ENCODE assay signal across 18 cellular contexts in genomic region chr3:115062412-115062956, GRCh38.
A peak's percentile ranks its signal among the peaks of the same experiment; 100 is the strongest.
DNase-seq lines count a peak whose midpoint lies in the region; ATAC-seq and TF ChIP-seq lines count a peak whose summit lies in the region.
"Had no signal": no experiment of that assay in that cellular context is flagged by ENCODE, and none has a peak within 500 bp of the region (broad histone marks: within the 10 kb centered on the region; RNA-seq: fewer than 3 reads in every experiment).

No MANE protein-coding gene starts in this region.

- H3K4me1 ChIP-seq in GM23338 (ENCODE audit: insufficient read depth) (no peaks in the 10 kb centered on the region), skeletal muscle satellite cell (ENCODE audit: control insufficient read depth, insufficient read depth, low read length) (peaks cover 15% of the 10 kb centered on the region), adrenal gland (replicated peaks in 1 of 2) (no peaks in the 10 kb centered on the region)

- H3K27me3 ChIP-seq in GM23338 (ENCODE audit: insufficient read depth) (no peaks in the 10 kb centered on the region), skeletal muscle satellite cell (ENCODE audit: control insufficient read depth, insufficient read depth, low read length) (no peaks in the 10 kb centered on the region), adrenal gland (no peaks in the 10 kb centered on the region)
- H3K27me3 ChIP-seq: sigmoid colon had no signal

- no peaks in the 10 kb centered on the region; the same call in 1 of the 3 replicates for H3K4me1 Mint-ChIP-seq in GM23338
- H3K4me1 Mint-ChIP-seq: activated naive CD4-positive, alpha-beta T cell treated with anti-CD3 and anti-CD28 coated beads, Interleukin-2, amount 10 ng/mL, durations not matched to agents 7 days and 5 days; nephron had no signal

- H3K9ac ChIP-seq in skeletal muscle satellite cell (ENCODE audit: low read depth, low read length): peak overlapping the region; percentile 43

- no peaks in the 10 kb centered on the region for H3K9me3 Mint-ChIP-seq in GM23338
- H3K9me3 Mint-ChIP-seq: activated naive CD4-positive, alpha-beta T cell treated with anti-CD3 and anti-CD28 coated beads, Interleukin-2, amount 10 ng/mL, durations not matched to agents 7 days and 5 days; CD4-positive, alpha-beta T cell had no signal

- no peak overlapping the region for H3K4me3 Mint-ChIP-seq in GM23338
- H3K4me3 Mint-ChIP-seq: activated naive CD4-positive, alpha-beta T cell treated with anti-CD3 and anti-CD28 coated beads, Interleukin-2, amount 10 ng/mL, durations not matched to agents 7 days and 5 days; CD4-positive, alpha-beta T cell; dendritic cell treated with granulocyte-macrophage colony-stimulating factor and Interleukin-4, amounts not matched to agents 40 ng/mL and 50 ng/mL, for 4 days; nephron had no signal

- peaks cover 2% of the 10 kb centered on the region for H3K27me3 Mint-ChIP-seq in GM23338 (ENCODE audit: insufficient read depth, low read depth, poor library complexity)
- H3K27me3 Mint-ChIP-seq: activated naive CD4-positive, alpha-beta T cell treated with anti-CD3 and anti-CD28 coated beads, Interleukin-2, amount 10 ng/mL, durations not matched to agents 7 days and 5 days; CD4-positive, alpha-beta T cell; dendritic cell treated with granulocyte-macrophage colony-stimulating factor and Interleukin-4, amounts not matched to agents 40 ng/mL and 50 ng/mL, for 4 days had no signal

- ATAC-seq in GM23338: no peak
- no peak for ATAC-seq in HG03280 (IDR thresholded peaks at IDR 0.05; ENCODE audit: unreplicated experiment)
- no peak for ATAC-seq in HG02588 (IDR thresholded peaks at IDR 0.05; ENCODE audit: unreplicated experiment)

- H3K36me3 ChIP-seq in GM23338 (ENCODE audit: insufficient read depth): no peaks in the 10 kb centered on the region
- no peaks in the 10 kb centered on the region for H3K36me3 ChIP-seq in skeletal muscle satellite cell (ENCODE audit: insufficient read depth, low read length)
- no peaks in the 10 kb centered on the region for H3K36me3 ChIP-seq in adrenal gland (replicated peaks in 1 of 2)
- H3K36me3 ChIP-seq: sigmoid colon had no signal

- H3K4me3 ChIP-seq in GM23338 (no peak overlapping the region), skeletal muscle satellite cell (ENCODE audit: low read length) (no peak overlapping the region), adrenal gland (no peak overlapping the region)
- H3K4me3 ChIP-seq: sigmoid colon had no signal

- intact Hi-C loops in adrenal gland (cut with DNase I): no loop called here

- no peak for TF ChIP-seq CTCF in GM23338 (conservative IDR thresholded peaks at IDR 0.05; ENCODE audit: low read depth in 2 of 2)
- TF ChIP-seq CTCF in adrenal gland (IDR thresholded peaks at IDR 0.05): no peak

- H4K20me1 ChIP-seq in GM23338 (replicated peaks; ENCODE audit: insufficient read depth): no peaks in the 10 kb centered on the region

- no peaks in the 10 kb centered on the region for H3K9me2 ChIP-seq in GM23338 (ENCODE audit: insufficient read depth)

- no peaks in the 10 kb centered on the region for H3F3A ChIP-seq in GM23338 (replicated peaks; ENCODE audit: low read depth)

- H3K9me3 ChIP-seq in skeletal muscle satellite cell (replicated peaks; ENCODE audit: low read length) (no peaks in the 10 kb centered on the region), adrenal gland (replicated peaks in 1 of 3) (no peaks in the 10 kb centered on the region)
- H3K9me3 ChIP-seq: sigmoid colon had no signal

- no peak for DNase-seq in GM23338 (ENCODE audit: low spot score)
- peak; percentile 71 for DNase-seq in SW480 (ENCODE audit: low spot score)
- peak; percentile 51 for DNase-seq in fibroblast of peridontal ligament (ENCODE audit: extremely low read depth)
- DNase-seq in adrenal gland: no peak
- DNase-seq in stimulated activated naive CD4-positive, alpha-beta T cell treated with Interleukin-2 at 50 U/mL for 16 hours (lab: John Stamatoyannopoulos, UW): no peak
- DNase-seq: activated naive CD4-positive, alpha-beta T cell treated with anti-CD3 and anti-CD28 coated beads, Interleukin-2, amount 10 ng/mL, durations not matched to agents 7 days and 5 days; CD4-positive, alpha-beta T cell; KBM-7; left cardiac atrium; NCI-H524 treated with DMSO at 0.1 percent for 48 hours; RPMI8226; sigmoid colon; T-helper 9 cell had no signal

- H3K27ac ChIP-seq in GM23338 (ENCODE audit: low read depth) (no peak overlapping the region), adrenal gland (no peak overlapping the region)
- H3K27ac ChIP-seq: sigmoid colon had no signal

- no peak overlapping the region for H2AFZ ChIP-seq in GM23338

- peak overlapping the region; percentile 83 for H3K27ac Mint-ChIP-seq in GM23338
- H3K27ac Mint-ChIP-seq: activated naive CD4-positive, alpha-beta T cell treated with anti-CD3 and anti-CD28 coated beads, Interleukin-2, amount 10 ng/mL, durations not matched to agents 7 days and 5 days; CD4-positive, alpha-beta T cell; dendritic cell treated with granulocyte-macrophage colony-stimulating factor and Interleukin-4, amounts not matched to agents 40 ng/mL and 50 ng/mL, for 4 days; nephron had no signal

- no peak for TF ChIP-seq POLR2A in adrenal gland (IDR thresholded peaks at IDR 0.05)

- H3K36me3 Mint-ChIP-seq in GM23338 (ENCODE audit: low read depth): no peaks in the 10 kb centered on the region

- no peaks in the 10 kb centered on the region for H3K79me2 ChIP-seq in GM23338 (replicated peaks; ENCODE audit: insufficient read depth)

- H3K4me2 ChIP-seq in GM23338 (no peak overlapping the region), skeletal muscle satellite cell (ENCODE audit: low read length) (peak overlapping the region; percentile 52)

TF ChIP-seq in GM23338, 12 proteins besides CTCF, POLR2A, EP300 and RAD21 (continues in another document):
- TF ChIP-seq ZNF331 (CRISPR knock-in tag; IDR thresholded peaks at IDR 0.05; ENCODE audit: low read depth): no peak
- TF ChIP-seq ETS1 (IDR thresholded peaks at IDR 0.05): no peak
- no peak for TF ChIP-seq POLR2AphosphoS5 (IDR thresholded peaks at IDR 0.05; ENCODE audit: low read depth)
- TF ChIP-seq ZNF114 (CRISPR knock-in tag; IDR thresholded peaks at IDR 0.05): no peak
- TF ChIP-seq EZH2 (IDR thresholded peaks at IDR 0.05; ENCODE audit: low read depth, unreplicated experiment): no peak
- no peak for TF ChIP-seq REST (IDR thresholded peaks at IDR 0.05; ENCODE audit: unreplicated experiment)
- no peak for TF ChIP-seq STAT1 (IDR thresholded peaks at IDR 0.05; ENCODE audit: unreplicated experiment)

Comparison
In these comparisons a context has a peak if more than half of its experiments do, and no peak if none do; other contexts are left out.
1. DNase-seq: peak in SW480 (single experiment) and fibroblast of peridontal ligament (single experiment); none in GM23338 (single experiment), adrenal gland (0 of 7) and stimulated activated naive CD4-positive, alpha-beta T cell treated with Interleukin-2 at 50 U/mL for 16 hours (single experiment).